In the genomic region with DNA sequence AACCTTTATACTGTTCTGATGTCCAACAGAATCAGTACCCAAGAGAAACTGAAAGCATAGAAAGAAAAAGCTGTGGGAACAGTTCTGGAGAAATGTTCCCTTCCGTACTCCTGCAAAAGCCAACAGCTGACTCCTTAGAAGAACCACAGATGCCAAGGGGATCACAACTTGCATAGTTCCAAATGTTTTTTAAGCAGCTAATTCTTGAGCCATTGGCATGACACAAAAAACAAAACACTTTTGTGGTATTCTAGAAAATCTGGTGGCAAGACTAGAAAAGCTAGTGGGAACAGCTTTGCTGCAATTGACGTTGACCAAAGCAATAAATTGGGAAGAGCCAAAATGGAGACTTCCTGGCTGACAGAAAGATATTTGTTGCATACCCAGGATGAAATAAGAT, we compare ENCODE assay signal across 18 cellular contexts.
"Had no signal": no experiment of that assay in that cellular context is flagged by ENCODE, and none has a peak within 500 bp of the region (broad histone marks: within the 10 kb centered on the region; RNA-seq: fewer than 3 reads in every experiment).

No MANE protein-coding gene starts in this region.

- ATAC-seq: esophagus mucosa; gastroesophageal sphincter; left lung; lower lobe of right lung; pancreas; stimulated activated effector memory CD8-positive, alpha-beta T cell treated with anti-CD3 and anti-CD28 coated beads, Interleukin-12 subunit alpha, Interleukin-12 subunit beta, amount 100 ng/mL, for 72 hours; stimulated activated naive CD8-positive, alpha-beta T cell treated with anti-CD3 and anti-CD28 coated beads, Interleukin-15, Interleukin-2, amounts not matched to agents 100 U/mL and 50 U/mL, for 24 hours; upper lobe of right lung had no signal

- DNase-seq: cortex of kidney; dorsolateral prefrontal cortex; effector CD8-positive, alpha-beta T cell; foreskin fibroblast; immature natural killer cell; left lung; lower lobe of right lung; naive B cell; occipital lobe; pancreas; right cardiac atrium; stimulated activated CD4-positive, alpha-beta T cell treated with anti-CD3 and anti-CD28 coated beads, Interleukin-4, amount 100 ng/mL, for 1 hour; stimulated activated CD8-positive, alpha-beta memory T cell treated with anti-CD3 and anti-CD28 coated beads, Interleukin-4, amount 100 ng/mL, for 48 hours; stimulated activated naive CD8-positive, alpha-beta T cell treated with anti-CD3 and anti-CD28 coated beads, Interleukin-15, Interleukin-2, amounts not matched to agents 100 U/mL and 50 U/mL, for 24 hours; upper lobe of right lung had no signal
